Comparison of ENCODE assay signal across 11 cellular contexts in the genomic region with DNA sequence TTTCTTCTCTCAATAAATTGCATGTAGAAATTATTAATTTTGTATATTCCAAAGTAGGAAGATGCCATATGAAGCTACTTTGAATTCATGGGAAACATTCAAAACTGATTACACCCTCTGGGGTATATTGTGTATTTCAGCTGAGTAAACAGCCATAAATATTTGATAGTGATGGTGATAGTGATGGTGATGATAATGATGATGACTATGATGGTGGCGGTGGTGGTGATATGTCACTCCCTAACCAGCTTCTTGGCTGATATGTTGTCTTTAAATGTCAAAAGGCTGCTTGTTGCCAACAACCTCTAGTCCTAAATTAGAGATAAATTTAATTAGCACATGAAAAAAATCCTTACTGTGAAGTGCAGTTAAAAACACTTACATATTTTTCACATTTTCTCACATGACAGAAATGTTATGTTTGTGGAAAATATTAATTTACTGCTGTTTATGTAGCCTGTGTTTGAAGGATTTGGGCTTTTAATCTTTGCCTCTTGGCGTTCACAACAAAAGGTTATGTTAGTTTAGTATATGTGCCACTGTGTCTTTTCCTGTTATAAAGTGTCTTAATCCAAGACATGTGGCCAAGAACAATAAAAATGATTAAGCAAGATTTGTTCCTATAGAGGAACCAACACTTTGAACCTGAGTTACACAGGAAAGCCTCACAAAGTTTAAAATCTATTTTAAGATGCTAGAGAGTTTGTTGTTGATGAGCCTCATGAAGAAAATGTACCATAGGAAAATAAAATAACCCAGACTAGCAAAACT.
DNase-seq lines count a peak whose midpoint lies in the region; ATAC-seq and TF ChIP-seq lines count a peak whose summit lies in the region.
"Had no signal": no experiment of that assay in that cellular context is flagged by ENCODE, and none has a peak within 500 bp of the region (broad histone marks: within the 10 kb centered on the region; RNA-seq: fewer than 3 reads in every experiment).

No MANE protein-coding gene starts in this region.

- no peak overlapping the region for H2AFZ ChIP-seq in GM23338

- no peaks in the 10 kb centered on the region for H3K4me1 ChIP-seq in GM23338 (ENCODE audit: insufficient read depth)
- peaks cover 0 to 8% (median 0%) of the 10 kb centered on the region in 3 donors for H3K4me1 ChIP-seq in skeletal muscle tissue (ENCODE audit: control insufficient read depth in 3 of 3, insufficient read depth in 3 of 3, low read length in 3 of 3)

- H4K20me1 ChIP-seq in GM23338 (replicated peaks; ENCODE audit: insufficient read depth), result no peaks in the 10 kb centered on the region

- H3K27ac Mint-ChIP-seq in GM23338 (peak overlapping the region; percentile 62; the same call in 1 of the 2 replicates), immature natural killer cell (peak overlapping the region; percentile 30 to 94 (median 84))
- peak overlapping the region; percentile 64 for H3K27ac Mint-ChIP-seq in activated naive CD8-positive, alpha-beta T cell
- H3K27ac Mint-ChIP-seq: T-helper 17 cell had no signal

- peaks cover 17% of the 10 kb centered on the region; the same call in 2 of the 3 replicates for H3K4me1 Mint-ChIP-seq in GM23338
- H3K4me1 Mint-ChIP-seq in activated naive CD8-positive, alpha-beta T cell (ENCODE audit: low read depth), result peaks cover 43% of the 10 kb centered on the region
- peaks cover 32 to 43% of the 10 kb centered on the region in 2 donors for H3K4me1 Mint-ChIP-seq in immature natural killer cell

- H3K27me3 ChIP-seq in GM23338 (ENCODE audit: insufficient read depth) (no peaks in the 10 kb centered on the region), skeletal muscle tissue (ENCODE audit: control insufficient read depth in 3 of 3, insufficient read depth in 3 of 3, low read length in 3 of 3) (no peaks in the 10 kb centered on the region)

- H3K27me3 Mint-ChIP-seq in GM23338 (ENCODE audit: insufficient read depth, low read depth, poor library complexity) (peaks cover 2% of the 10 kb centered on the region), immature natural killer cell (ENCODE audit: low read depth in 3 of 3) (peaks cover 0 to 1% (median 0%) of the 10 kb centered on the region in 3 donors)
- no peaks in the 10 kb centered on the region for H3K27me3 Mint-ChIP-seq in activated naive CD8-positive, alpha-beta T cell
- H3K27me3 Mint-ChIP-seq: T-helper 17 cell had no signal

- no peak for DNase-seq in GM23338 (ENCODE audit: low spot score)
- DNase-seq in immature natural killer cell, result peak in 2 of 3 donors; percentile 7 to 23
- no peak for DNase-seq in NCI-H1417 (lab: John Stamatoyannopoulos, UW)
- DNase-seq: NCI-H1930; stimulated activated CD4-positive, alpha-beta T cell treated with anti-CD3 and anti-CD28 coated beads, Interleukin-15, amount 100 ng/mL, for 24 hours; T-helper 17 cell had no signal

- no peaks in the 10 kb centered on the region for H3K9me2 ChIP-seq in GM23338 (ENCODE audit: insufficient read depth)

- no peak overlapping the region for H3K4me2 ChIP-seq in GM23338

- TF ChIP-seq CTCF in GM23338 (conservative IDR thresholded peaks at IDR 0.05; ENCODE audit: low read depth in 2 of 2), result no peak

- H3K4me3 ChIP-seq in GM23338 (no peak overlapping the region), skeletal muscle tissue (ENCODE audit: low read length in 3 of 3) (no peak overlapping the region)

- H3K4me3 Mint-ChIP-seq in GM23338, result no peak overlapping the region
- H3K4me3 Mint-ChIP-seq in activated naive CD8-positive, alpha-beta T cell, result peak overlapping the region; percentile 7
- peak overlapping the region; percentile 41 to 63 (median 61) for H3K4me3 Mint-ChIP-seq in immature natural killer cell
- H3K4me3 Mint-ChIP-seq: T-helper 17 cell had no signal

- H3F3A ChIP-seq in GM23338 (replicated peaks; ENCODE audit: low read depth), result no peaks in the 10 kb centered on the region

- H3K27ac ChIP-seq in GM23338 (ENCODE audit: low read depth) (no peak overlapping the region), skeletal muscle tissue (ENCODE audit: low read depth, low read length) (peak overlapping the region; percentile 43)

- no peaks in the 10 kb centered on the region for H3K79me2 ChIP-seq in GM23338 (replicated peaks; ENCODE audit: insufficient read depth)

- ATAC-seq in GM23338, result no peak
- no peak for ATAC-seq in GM21825 (IDR thresholded peaks at IDR 0.05; ENCODE audit: unreplicated experiment)
- ATAC-seq in GM19463 (IDR thresholded peaks at IDR 0.05; ENCODE audit: unreplicated experiment), result no peak
- no peak for ATAC-seq in HG02885 (IDR thresholded peaks at IDR 0.05; ENCODE audit: poor library complexity, unreplicated experiment)
- ATAC-seq: T-helper 17 cell had no signal

- no peaks in the 10 kb centered on the region for H3K9me3 ChIP-seq in skeletal muscle tissue (ENCODE audit: control insufficient read depth in 3 of 3, low read length in 3 of 3)

- no peak overlapping the region for H3K9ac ChIP-seq in skeletal muscle tissue (ENCODE audit: low read depth in 1 of 3, low read length in 3 of 3)

- H3K9me3 Mint-ChIP-seq in GM23338, result no peaks in the 10 kb centered on the region
- no peaks in the 10 kb centered on the region for H3K9me3 Mint-ChIP-seq in activated naive CD8-positive, alpha-beta T cell (ENCODE audit: low read depth)
- H3K9me3 Mint-ChIP-seq in immature natural killer cell, result no peaks in the 10 kb centered on the region

- H3K36me3 Mint-ChIP-seq in GM23338 (ENCODE audit: low read depth), result no peaks in the 10 kb centered on the region; the same call in 2 of the 3 replicates
- H3K36me3 Mint-ChIP-seq in activated naive CD8-positive, alpha-beta T cell, result peaks cover 9% of the 10 kb centered on the region
- peaks cover 0 to 9% (median 0%) of the 10 kb centered on the region in 3 donors for H3K36me3 Mint-ChIP-seq in immature natural killer cell

- H3K36me3 ChIP-seq in GM23338 (ENCODE audit: insufficient read depth), result no peaks in the 10 kb centered on the region
- no peaks in the 10 kb centered on the region for H3K36me3 ChIP-seq in skeletal muscle tissue (ENCODE audit: control insufficient read depth in 3 of 3, insufficient read depth in 3 of 3, low read length in 3 of 3)

TF ChIP-seq in GM23338, 12 proteins besides CTCF, POLR2A, EP300 and RAD21 (continues in another document):
- TF ChIP-seq JUNB (IDR thresholded peaks at IDR 0.05; ENCODE audit: unreplicated experiment) (no peak), POLR2AphosphoS5 (IDR thresholded peaks at IDR 0.05; ENCODE audit: low read depth) (no peak)
- TF ChIP-seq, protein P1, sequence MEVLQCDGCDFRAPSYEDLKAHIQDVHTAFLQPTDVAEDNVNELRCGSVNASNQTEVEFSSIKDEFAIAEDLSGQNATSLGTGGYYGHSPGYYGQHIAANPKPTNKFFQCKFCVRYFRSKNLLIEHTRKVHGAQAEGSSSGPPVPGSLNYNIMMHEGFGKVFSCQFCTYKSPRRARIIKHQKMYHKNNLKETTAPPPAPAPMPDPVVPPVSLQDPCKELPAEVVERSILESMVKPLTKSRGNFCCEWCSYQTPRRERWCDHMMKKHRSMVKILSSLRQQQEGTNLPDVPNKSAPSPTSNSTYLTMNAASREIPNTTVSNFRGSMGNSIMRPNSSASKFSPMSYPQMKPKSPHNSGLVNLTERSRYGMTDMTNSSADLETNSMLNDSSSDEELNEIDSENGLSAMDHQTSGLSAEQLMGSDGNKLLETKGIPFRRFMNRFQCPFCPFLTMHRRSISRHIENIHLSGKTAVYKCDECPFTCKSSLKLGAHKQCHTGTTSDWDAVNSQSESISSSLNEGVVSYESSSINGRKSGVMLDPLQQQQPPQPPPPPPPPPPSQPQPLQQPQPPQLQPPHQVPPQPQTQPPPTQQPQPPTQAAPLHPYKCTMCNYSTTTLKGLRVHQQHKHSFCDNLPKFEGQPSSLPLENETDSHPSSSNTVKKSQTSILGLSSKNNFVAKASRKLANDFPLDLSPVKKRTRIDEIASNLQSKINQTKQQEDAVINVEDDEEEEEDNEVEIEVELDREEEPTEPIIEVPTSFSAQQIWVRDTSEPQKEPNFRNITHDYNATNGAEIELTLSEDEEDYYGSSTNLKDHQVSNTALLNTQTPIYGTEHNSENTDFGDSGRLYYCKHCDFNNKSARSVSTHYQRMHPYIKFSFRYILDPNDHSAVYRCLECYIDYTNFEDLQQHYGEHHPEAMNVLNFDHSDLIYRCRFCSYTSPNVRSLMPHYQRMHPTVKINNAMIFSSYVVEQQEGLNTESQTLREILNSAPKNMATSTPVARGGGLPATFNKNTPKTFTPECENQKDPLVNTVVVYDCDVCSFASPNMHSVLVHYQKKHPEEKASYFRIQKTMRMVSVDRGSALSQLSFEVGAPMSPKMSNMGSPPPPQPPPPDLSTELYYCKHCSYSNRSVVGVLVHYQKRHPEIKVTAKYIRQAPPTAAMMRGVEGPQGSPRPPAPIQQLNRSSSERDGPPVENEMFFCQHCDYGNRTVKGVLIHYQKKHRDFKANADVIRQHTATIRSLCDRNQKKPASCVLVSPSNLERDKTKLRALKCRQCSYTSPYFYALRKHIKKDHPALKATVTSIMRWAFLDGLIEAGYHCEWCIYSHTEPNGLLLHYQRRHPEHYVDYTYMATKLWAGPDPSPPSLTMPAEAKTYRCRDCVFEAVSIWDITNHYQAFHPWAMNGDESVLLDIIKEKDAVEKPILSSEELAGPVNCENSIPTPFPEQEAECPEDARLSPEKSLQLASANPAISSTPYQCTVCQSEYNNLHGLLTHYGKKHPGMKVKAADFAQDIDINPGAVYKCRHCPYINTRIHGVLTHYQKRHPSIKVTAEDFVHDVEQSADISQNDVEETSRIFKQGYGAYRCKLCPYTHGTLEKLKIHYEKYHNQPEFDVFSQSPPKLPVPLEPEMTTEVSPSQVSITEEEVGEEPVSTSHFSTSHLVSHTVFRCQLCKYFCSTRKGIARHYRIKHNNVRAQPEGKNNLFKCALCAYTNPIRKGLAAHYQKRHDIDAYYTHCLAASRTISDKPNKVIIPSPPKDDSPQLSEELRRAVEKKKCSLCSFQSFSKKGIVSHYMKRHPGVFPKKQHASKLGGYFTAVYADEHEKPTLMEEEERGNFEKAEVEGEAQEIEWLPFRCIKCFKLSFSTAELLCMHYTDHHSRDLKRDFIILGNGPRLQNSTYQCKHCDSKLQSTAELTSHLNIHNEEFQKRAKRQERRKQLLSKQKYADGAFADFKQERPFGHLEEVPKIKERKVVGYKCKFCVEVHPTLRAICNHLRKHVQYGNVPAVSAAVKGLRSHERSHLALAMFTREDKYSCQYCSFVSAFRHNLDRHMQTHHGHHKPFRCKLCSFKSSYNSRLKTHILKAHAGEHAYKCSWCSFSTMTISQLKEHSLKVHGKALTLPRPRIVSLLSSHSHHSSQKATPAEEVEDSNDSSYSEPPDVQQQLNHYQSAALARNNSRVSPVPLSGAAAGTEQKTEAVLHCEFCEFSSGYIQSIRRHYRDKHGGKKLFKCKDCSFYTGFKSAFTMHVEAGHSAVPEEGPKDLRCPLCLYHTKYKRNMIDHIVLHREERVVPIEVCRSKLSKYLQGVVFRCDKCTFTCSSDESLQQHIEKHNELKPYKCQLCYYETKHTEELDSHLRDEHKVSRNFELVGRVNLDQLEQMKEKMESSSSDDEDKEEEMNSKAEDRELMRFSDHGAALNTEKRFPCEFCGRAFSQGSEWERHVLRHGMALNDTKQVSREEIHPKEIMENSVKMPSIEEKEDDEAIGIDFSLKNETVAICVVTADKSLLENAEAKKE (CRISPR knock-in tag; IDR thresholded peaks at IDR 0.05), result no peak

Comparison
In these comparisons a context has a peak if more than half of its experiments do, and no peak if none do; other contexts are left out.
1. DNase-seq: peak in immature natural killer cell (2 of 3); none in GM23338 (single experiment) and NCI-H1417 (0 of 3).
2. Peak in every context shown above with its lines, with median percentiles within 50 percentile points of each other: H3K27ac Mint-ChIP-seq.